Comparison of ENCODE assay signal across 8 cellular contexts in genomic region chr9:77011973-77012817, GRCh38. TPM values are rescaled to one million over a fixed set of nuclear protein-coding genes. Genes with fewer than 3 reads are reported as not detected.
A peak's percentile ranks its signal among the peaks of the same experiment; 100 is the strongest.
DNase-seq lines count a peak whose midpoint lies in the region; ATAC-seq and TF ChIP-seq lines count a peak whose summit lies in the region.

No MANE protein-coding gene starts in this region.

- no peaks in the 10 kb centered on the region for H3K79me2 ChIP-seq in neural cell (replicated peaks; ENCODE audit: insufficient read depth, low read length)

- H3K36me3 Mint-ChIP-seq in CD4-positive, CD25-positive, alpha-beta regulatory T cell, result no peaks in the 10 kb centered on the region
- H3K36me3 Mint-ChIP-seq in activated CD8-positive, alpha-beta T cell treated with anti-CD3 and anti-CD28 coated beads, Interleukin-2, amount 10 ng/mL, durations not matched to agents 7 days and 5 days (ENCODE audit: low read depth), result peaks cover 5% of the 10 kb centered on the region

- no peaks in the 10 kb centered on the region for H4K20me1 ChIP-seq in neural cell (ENCODE audit: insufficient read depth)

- no peaks in the 10 kb centered on the region for H3K36me3 ChIP-seq in CD4-positive, CD25-positive, alpha-beta regulatory T cell (ENCODE audit: control insufficient read depth, insufficient read depth, low read length)
- H3K36me3 ChIP-seq in MG63, result no peaks in the 10 kb centered on the region
- no peaks in the 10 kb centered on the region for H3K36me3 ChIP-seq in neural cell (ENCODE audit: insufficient read depth, low read length)

- H3K4me1 ChIP-seq in CD4-positive, CD25-positive, alpha-beta regulatory T cell (ENCODE audit: control insufficient read depth, insufficient read depth, low read length, poor library complexity, severe bottlenecking), result peaks cover 8% of the 10 kb centered on the region

- no peak overlapping the region for H3K27ac Mint-ChIP-seq in CD4-positive, CD25-positive, alpha-beta regulatory T cell
- no peak overlapping the region for H3K27ac Mint-ChIP-seq in activated CD8-positive, alpha-beta T cell treated with anti-CD3 and anti-CD28 coated beads, Interleukin-2, amount 10 ng/mL, durations not matched to agents 7 days and 5 days

- H3K27me3 Mint-ChIP-seq in CD4-positive, CD25-positive, alpha-beta regulatory T cell, result peaks cover 73% of the 10 kb centered on the region
- H3K27me3 Mint-ChIP-seq in activated CD8-positive, alpha-beta T cell treated with anti-CD3 and anti-CD28 coated beads, Interleukin-2, amount 10 ng/mL, durations not matched to agents 7 days and 5 days (ENCODE audit: low read depth), result peaks cover 75% of the 10 kb centered on the region

- CTCF ChIA-PET in activated CD8-positive, alpha-beta T cell treated with anti-CD3 and anti-CD28 coated beads, Interleukin-2, amount 10 ng/mL, durations not matched to agents 7 days and 5 days (lab: Charles Lee), result no interaction called here

- peak; percentile 81 for TF ChIP-seq CTCF in neural cell (IDR thresholded peaks at IDR 0.05; ENCODE audit: poor library complexity, severe bottlenecking)

- POLR2A ChIA-PET in activated CD8-positive, alpha-beta T cell treated with anti-CD3 and anti-CD28 coated beads, Interleukin-2, amount 10 ng/mL, durations not matched to agents 7 days and 5 days (lab: Charles Lee), result no interaction called here

- peak overlapping the region in 1 of 4 donors; percentile 52 for H3K4me3 Mint-ChIP-seq in CD4-positive, CD25-positive, alpha-beta regulatory T cell
- peak overlapping the region; percentile 18 for H3K4me3 Mint-ChIP-seq in activated CD8-positive, alpha-beta T cell treated with anti-CD3 and anti-CD28 coated beads, Interleukin-2, amount 10 ng/mL, durations not matched to agents 7 days and 5 days

- no peak overlapping the region for H3K27ac ChIP-seq in CD4-positive, CD25-positive, alpha-beta regulatory T cell (ENCODE audit: insufficient read depth, low read length, poor library complexity, severe bottlenecking)
- no peak overlapping the region for H3K27ac ChIP-seq in neural cell (ENCODE audit: low read length)
- H3K27ac ChIP-seq in substantia nigra (ENCODE audit: low read depth, low read length, poor library complexity, severe bottlenecking), result no peak overlapping the region

- peak; percentile 71 for TF ChIP-seq RAD21 in neural cell (conservative IDR thresholded peaks at IDR 0.05)

- peaks cover 0 to 13% (median 7%) of the 10 kb centered on the region in 4 donors for H3K4me1 Mint-ChIP-seq in CD4-positive, CD25-positive, alpha-beta regulatory T cell
- peaks cover 8% of the 10 kb centered on the region for H3K4me1 Mint-ChIP-seq in activated CD8-positive, alpha-beta T cell treated with anti-CD3 and anti-CD28 coated beads, Interleukin-2, amount 10 ng/mL, durations not matched to agents 7 days and 5 days (ENCODE audit: low read depth)

- peaks cover 39% of the 10 kb centered on the region for H3K27me3 ChIP-seq in CD4-positive, CD25-positive, alpha-beta regulatory T cell (ENCODE audit: control insufficient read depth, insufficient read depth, low read length)
- H3K27me3 ChIP-seq in MG63 (peaks cover 4% of the 10 kb centered on the region; the same call in 1 of the 2 replicates), neural cell (ENCODE audit: insufficient read depth, low read depth, low read length) (peaks cover 71% of the 10 kb centered on the region)

- H3K4me2 ChIP-seq in neural cell (ENCODE audit: low read length), result no peak overlapping the region

- no peaks in the 10 kb centered on the region for H3K9me2 ChIP-seq in neural cell (ENCODE audit: insufficient read depth, low read length)

- no peaks in the 10 kb centered on the region for H3K9me3 ChIP-seq in CD4-positive, CD25-positive, alpha-beta regulatory T cell (ENCODE audit: control insufficient read depth in 2 of 2, low read length in 2 of 2)
- no peaks in the 10 kb centered on the region for H3K9me3 ChIP-seq in MG63
- H3K9me3 ChIP-seq in neural cell (ENCODE audit: low read length), result no peaks in the 10 kb centered on the region

- TF ChIP-seq EP300 in neural cell (conservative IDR thresholded peaks at IDR 0.05; ENCODE audit: poor library complexity, severe bottlenecking), result no peak

- H3K9ac ChIP-seq in neural cell (ENCODE audit: low read length), result no peak overlapping the region

- ATAC-seq in CD4-positive, CD25-positive, alpha-beta regulatory T cell (ENCODE audit: low read depth in 2 of 2), result peak; percentile 31 to 43
- peak; percentile 95 for ATAC-seq in GM21529 (IDR thresholded peaks at IDR 0.05; ENCODE audit: unreplicated experiment)
- peak; percentile 79 for ATAC-seq in activated CD8-positive, alpha-beta T cell treated with anti-CD3 and anti-CD28 coated beads, Interleukin-2, amount 10 ng/mL, durations not matched to agents 7 days and 5 days
- ATAC-seq in esophagus mucosa, result peak; percentile 37
- ATAC-seq in HG03139 (IDR thresholded peaks at IDR 0.05; ENCODE audit: unreplicated experiment), result no peak

- H3F3A ChIP-seq in neural cell (ENCODE audit: insufficient read depth, low read length, poor library complexity, severe bottlenecking), result no peaks in the 10 kb centered on the region

- no peak overlapping the region for H2AFZ ChIP-seq in neural cell (ENCODE audit: low read depth, low read length)

- peaks cover 0 to 6% (median 0%) of the 10 kb centered on the region in 7 donors for H3K9me3 Mint-ChIP-seq in CD4-positive, CD25-positive, alpha-beta regulatory T cell
- no peaks in the 10 kb centered on the region for H3K9me3 Mint-ChIP-seq in activated CD8-positive, alpha-beta T cell treated with anti-CD3 and anti-CD28 coated beads, Interleukin-2, amount 10 ng/mL, durations not matched to agents 7 days and 5 days (ENCODE audit: insufficient read depth)

- H3K4me3 ChIP-seq in CD4-positive, CD25-positive, alpha-beta regulatory T cell (ENCODE audit: low read depth, low read length), result no peak overlapping the region
- H3K4me3 ChIP-seq in MG63, result peak overlapping the region; percentile 31
- peak overlapping the region; percentile 51 for H3K4me3 ChIP-seq in neural cell (ENCODE audit: low read length)

- peak; percentile 18 to 63 (median 40) for DNase-seq in CD4-positive, CD25-positive, alpha-beta regulatory T cell
- peak; percentile 59 for DNase-seq in MG63
- peak; percentile 75 for DNase-seq in activated CD8-positive, alpha-beta T cell treated with anti-CD3 and anti-CD28 coated beads, Interleukin-2, amount 10 ng/mL, durations not matched to agents 7 days and 5 days
- peak in 33 of 49 donors; percentile 6 to 65 (median 28) for DNase-seq in substantia nigra (lab: John Stamatoyannopoulos, UW)

TF ChIP-seq in neural cell, 6 proteins besides CTCF, POLR2A, EP300 and RAD21:
- TF ChIP-seq EZH2 (IDR thresholded peaks at IDR 0.05; ENCODE audit: borderline replicate concordance, insufficient read depth, low read length, poor library complexity, severe bottlenecking) (no peak), MXI1 (conservative IDR thresholded peaks at IDR 0.05; ENCODE audit: poor library complexity, severe bottlenecking) (no peak), POLR2AphosphoS5 (IDR thresholded peaks at IDR 0.05) (peak; percentile 3), SMC3 (conservative IDR thresholded peaks at IDR 0.05; ENCODE audit: poor library complexity) (peak; percentile 79), TAF1 (IDR thresholded peaks at IDR 0.05; ENCODE audit: low read depth) (no peak), REST (IDR thresholded peaks at IDR 0.05; ENCODE audit: borderline replicate concordance) (no peak)

RNA-seq across cellular contexts. Expression of gene FOXB2, which starts 7.3 kb away (rescaled TPM):
- total RNA-seq in CD4-positive, CD25-positive, alpha-beta regulatory T cell, result not detected
- polyA plus RNA-seq in CD4-positive, CD25-positive, alpha-beta regulatory T cell, result not detected
- total RNA-seq in MG63 (2014; rRNA removed; shearing (Covaris generic); ENCODE audit: low replicate concordance), result not detected in 2 replicates
- not detected for total RNA-seq in activated CD8-positive, alpha-beta T cell treated with anti-CD3 and anti-CD28 coated beads, Interleukin-2, amount 10 ng/mL, durations not matched to agents 7 days and 5 days
- not detected for total RNA-seq in esophagus mucosa
- not detected in 2 replicates for polyA plus RNA-seq in neural cell
- polyA minus RNA-seq in neural cell, result not detected in 2 replicates
